8 cellular contexts compared by ENCODE assay signal in genomic region chr2:219253753-219254589, GRCh38. TPM values are rescaled to one million over a fixed set of nuclear protein-coding genes. Genes with fewer than 3 reads are reported as not detected.
A peak's percentile ranks its signal among the peaks of the same experiment; 100 is the strongest.
DNase-seq lines count a peak whose midpoint lies in the region; TF ChIP-seq lines count a peak whose summit lies in the region.

Gene TUBA4A, minus strand, starts transcription at chr2:219253918. Its CDS starts 60 bp downstream, at chr2:219253858.

- no peak for TF ChIP-seq CTCF in GM10266 (IDR thresholded peaks at IDR 0.05; ENCODE audit: control insufficient read depth, insufficient read depth, low read depth, missing control alignments)
- peak; percentile 42 for TF ChIP-seq CTCF in left ventricle myocardium inferior (IDR thresholded peaks at IDR 0.05; ENCODE audit: borderline replicate concordance)
- TF ChIP-seq CTCF in prostate gland (IDR thresholded peaks at IDR 0.05): peak; percentile 17 to 81 (median 44)

- CTCF ChIA-PET in HEK293T (lab: Yijun Ruan, JAX): interaction anchor here (0.9 to 2.2 kb wide), 3 partner anchors 9 to 41 kb away, joined by 4 to 7 read pairs (median 7); partner anchors contain the start of genes GLB1L and STK16

- H3K27ac ChIP-seq in adipose tissue (ENCODE audit: low read depth, low read length) (peak within 1 kb of the TSS; percentile 49), left ventricle myocardium inferior (replicated peaks) (peak within 1 kb of the TSS; percentile 87), prostate gland (peak within 1 kb of the TSS; percentile 84 to 94)

- H3K36me3 ChIP-seq in left ventricle myocardium inferior (peaks cover 19% of the 10 kb centered on the region), prostate gland (no peaks in the 10 kb centered on the region)

- TF ChIP-seq POLR2A in prostate gland (IDR thresholded peaks at IDR 0.05): peak; percentile 100

- WGBS in adipose tissue, 3 donors: 0% methylated on average over 63 to 76 of the region's 76 CpGs
- WGBS in prostate gland: under 1% methylated on average over 60 of the region's 76 CpGs

- POLR2A ChIA-PET in HEK293T (lab: Yijun Ruan, JAX): interaction anchor here (3.9 kb wide), 1 partner anchor 8 kb away, joined by 28 read pairs; the partner anchor contains the start of genes GLB1L and STK16

- H3K9me3 ChIP-seq in left ventricle myocardium inferior (replicated peaks): no peaks in the 10 kb centered on the region
- no peaks in the 10 kb centered on the region for H3K9me3 ChIP-seq in prostate gland

- DNase-seq in GM10266 (ENCODE audit: extremely low spot score) (peak; percentile 97), HEK293T (ENCODE audit: extremely low spot score) (peak; percentile 90), NCI-H1092 (lab: John Stamatoyannopoulos, UW) (peak; percentile 44), left ventricle myocardium inferior (peak; percentile 86), prostate gland (ENCODE audit: low spot score) (peak; percentile 91), ureter (ENCODE audit: low spot score) (peak; percentile 87)

- intact Hi-C loops in T-helper 1 cell treated with Interleukin-12 subunit alpha and Interleukin-12 subunit beta and Interleukin-4 antibody, amounts not matched to agents 30 ng/mL and 1 ng/mL, for 36 hours (cut with micrococcal nuclease): loop anchor here (1.0 to 5.0 kb wide), 15 partner anchors 9 to 983 kb away; partner anchors contain the start of genes AAMP, ANKZF1, ATG9A and CHPF
- intact Hi-C loops in left ventricle myocardium inferior (cut with micrococcal nuclease) (no loop called here), prostate gland (cut with DNase I) (no loop called here)

- peaks cover 59% of the 10 kb centered on the region for H3K4me1 ChIP-seq in left ventricle myocardium inferior
- H3K4me1 ChIP-seq in prostate gland (replicated peaks): peaks cover 20% of the 10 kb centered on the region

- peak within 1 kb of the TSS; percentile 85 for H3K4me3 ChIP-seq in left ventricle myocardium inferior
- peak within 1 kb of the TSS; percentile 64 to 67 for H3K4me3 ChIP-seq in prostate gland

- H3K27me3 ChIP-seq in left ventricle myocardium inferior (ENCODE audit: low read depth) (peaks cover 29% of the 10 kb centered on the region), prostate gland (replicated peaks; ENCODE audit: insufficient read depth) (no peaks in the 10 kb centered on the region)

TF ChIP-seq in HEK293T, 16 proteins besides CTCF, POLR2A, EP300 and RAD21:
- TF ChIP-seq L3MBTL2 (conservative IDR thresholded peaks at IDR 0.05) (no peak; the same call in 1 of the 2 replicates), LEF1 (IDR thresholded peaks at IDR 0.05; ENCODE audit: borderline replicate concordance) (no peak), SUZ12 (IDR thresholded peaks at IDR 0.05) (no peak), SP1 (IDR thresholded peaks at IDR 0.05) (no peak), FOXA1 (IDR thresholded peaks at IDR 0.05) (no peak), CTBP1 (IDR thresholded peaks at IDR 0.05; ENCODE audit: borderline replicate concordance) (no peak), FOXM1 (IDR thresholded peaks at IDR 0.05; ENCODE audit: borderline replicate concordance) (no peak), PKNOX1 (IDR thresholded peaks at IDR 0.05) (no peak), NFRKB (IDR thresholded peaks at IDR 0.05) (no peak), TARDBP (IDR thresholded peaks at IDR 0.05) (no peak), HDGF (IDR thresholded peaks at IDR 0.05; ENCODE audit: borderline replicate concordance) (no peak)
TF ChIP-seq in HEK293T: peak in this region for 0.

RNA-seq across cellular contexts. Expression of gene TUBA4A, which starts in this region (rescaled TPM):
- 290 and 312 TPM in 2 replicates for total RNA-seq in T-helper 1 cell treated with Interleukin-12 subunit alpha and Interleukin-12 subunit beta and Interleukin-4 antibody, amounts not matched to agents 30 ng/mL and 1 ng/mL, for 36 hours
- polyA plus RNA-seq in adipose tissue: 10 to 100 TPM; 20.5 to 39.3 (median 30.0) TPM
- total RNA-seq in left ventricle myocardium inferior (130 TPM), prostate gland (10 to 100 TPM; 43.5 to 51.2 TPM), ureter (85.1 TPM)

Comparison
In these comparisons a context has a peak if more than half of its experiments do, and no peak if none do; other contexts are left out.
1. Peak in every context shown above with its lines: DNase-seq, H3K4me3 ChIP-seq and H3K27ac ChIP-seq.
2. DNase-seq: peak in every context shown above with its lines; median percentile 97 in GM10266; 91 in prostate gland; 90 in HEK293T; 87 in ureter; 86 in left ventricle myocardium inferior; 44 in NCI-H1092.